In genomic region chr5:92455011-92455410, GRCh38 we compare ENCODE assay signal across 13 cellular contexts.
A peak's percentile ranks its signal among the peaks of the same experiment; 100 is the strongest.
DNase-seq lines count a peak whose midpoint lies in the region; ATAC-seq and TF ChIP-seq lines count a peak whose summit lies in the region.
"Had no signal": no experiment of that assay in that cellular context is flagged by ENCODE, and none has a peak within 500 bp of the region (broad histone marks: within the 10 kb centered on the region; RNA-seq: fewer than 3 reads in every experiment).

No MANE protein-coding gene starts in this region.

- H3K4me3 ChIP-seq in left ventricle myocardium inferior, result no peak overlapping the region
- H3K4me3 ChIP-seq: colonic mucosa, thyroid gland had no signal

- no peak for TF ChIP-seq CTCF in left ventricle myocardium inferior (IDR thresholded peaks at IDR 0.05; ENCODE audit: borderline replicate concordance)

- peak; percentile 70 for DNase-seq in MV-4-11 (lab: John Stamatoyannopoulos, UW)
- DNase-seq in left ventricle myocardium inferior, result no peak
- no peak for DNase-seq in substantia nigra (lab: John Stamatoyannopoulos, UW)
- no peak for DNase-seq in activated naive CD4-positive, alpha-beta T cell treated with anti-CD3 and anti-CD28 coated beads, Interleukin-2, amount 50 U/mL, for 16 hours
- no peak for DNase-seq in superior temporal gyrus (ENCODE audit: extremely low spot score)
- DNase-seq: activated CD4-positive, alpha-beta T cell treated with anti-CD3 and anti-CD28 coated beads, Interleukin-2, amount 10 ng/mL, durations not matched to agents 24 days and 14 days; colonic mucosa; KG1; NCI-H345; thyroid gland had no signal

- no peaks in the 10 kb centered on the region for H3K4me1 ChIP-seq in left ventricle myocardium inferior
- H3K4me1 ChIP-seq: colonic mucosa, thyroid gland had no signal

- intact Hi-C loops in left ventricle myocardium inferior (cut with micrococcal nuclease), result no loop called here

- no peaks in the 10 kb centered on the region for H3K9me3 ChIP-seq in left ventricle myocardium inferior (replicated peaks)
- H3K9me3 ChIP-seq: colonic mucosa, thyroid gland had no signal

- no peaks in the 10 kb centered on the region for H3K36me3 ChIP-seq in left ventricle myocardium inferior
- H3K36me3 ChIP-seq: colonic mucosa, thyroid gland had no signal

- H3K27me3 ChIP-seq in left ventricle myocardium inferior (ENCODE audit: low read depth), result no peaks in the 10 kb centered on the region
- H3K27me3 ChIP-seq: colonic mucosa, thyroid gland had no signal

- no peak overlapping the region for H3K27ac ChIP-seq in left ventricle myocardium inferior (replicated peaks)
- no peak overlapping the region for H3K27ac ChIP-seq in substantia nigra (ENCODE audit: low read depth, low read length, poor library complexity, severe bottlenecking)
- H3K27ac ChIP-seq: colonic mucosa, thyroid gland had no signal

- peak; percentile 100 for ATAC-seq in GM18858 (IDR thresholded peaks at IDR 0.05; ENCODE audit: unreplicated experiment)
- ATAC-seq in GM21526 (IDR thresholded peaks at IDR 0.05; ENCODE audit: low FRiP score, unreplicated experiment), result peak; percentile 99
- peak; percentile 100 for ATAC-seq in HG03060 (IDR thresholded peaks at IDR 0.05; ENCODE audit: low read depth, unreplicated experiment)
